10 cellular contexts compared by ENCODE assay signal in the genomic region with DNA sequence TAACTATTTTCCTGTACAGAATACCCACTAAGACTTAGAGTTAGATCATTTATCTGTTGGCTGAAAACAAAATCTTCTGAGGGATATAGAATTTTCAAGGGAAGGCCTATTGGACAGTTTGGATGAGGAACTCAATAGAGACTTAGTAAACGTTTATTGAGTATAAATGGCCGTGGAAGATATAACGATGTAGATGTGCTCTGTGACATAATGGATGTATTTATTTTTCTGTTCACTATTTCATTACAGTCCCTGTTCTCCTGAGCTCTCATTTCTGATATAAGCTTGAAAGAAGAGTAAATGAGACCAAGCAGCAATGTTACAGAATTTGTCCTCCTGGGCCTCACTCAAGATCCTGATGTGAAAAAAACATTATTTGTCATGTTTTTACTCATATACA. TPM values are rescaled to one million over a fixed set of nuclear protein-coding genes. Genes with fewer than 3 reads are reported as not detected.
"Had no signal": no experiment of that assay in that cellular context is flagged by ENCODE, and none has a peak within 500 bp of the region (broad histone marks: within the 10 kb centered on the region; RNA-seq: fewer than 3 reads in every experiment).

TSS of gene OR4A16 (plus strand) at position 301 of the 400 bp plus-strand sequence. CDS start at position 301, 0 bp downstream.

- H3K27ac ChIP-seq: GM23248 had no signal

- H3K4me3 ChIP-seq: GM23248, GM23338, HAP-1 had no signal

- H3K4me3 Mint-ChIP-seq: GM23338, H9, HFFc6 had no signal

- H3K4me1 ChIP-seq: HAP-1 had no signal

- ATAC-seq: GM23338, HCT116 had no signal

- H3K4me1 Mint-ChIP-seq: GM23338, H9 had no signal

- H3K27ac Mint-ChIP-seq: GM23338, H9, HFFc6 had no signal

- DNase-seq: GM23248, GOT3, H7, H9, HCEC 1CT, HFFc6 had no signal

- H3K9ac ChIP-seq: GM23248 had no signal

- H3K36me3 ChIP-seq: HAP-1 had no signal

- H3K9me3 ChIP-seq: HAP-1 had no signal

RNA-seq across cellular contexts. Expression of gene OR4A16, which starts in this region (rescaled TPM):
- total RNA-seq: GM23248, GM23338, H1, H7, H9, HFFc6 had no signal
- polyA plus RNA-seq: GM23248, GM23338, H1 had no signal
